In genomic region chr1:241849345-241849695, GRCh38 we compare ENCODE assay signal across 11 cellular contexts. TPM values are rescaled to one million over a fixed set of nuclear protein-coding genes. Genes with fewer than 3 reads are reported as not detected.
DNase-seq lines count a peak whose midpoint lies in the region; ATAC-seq, FAIRE-seq and TF ChIP-seq lines count a peak whose summit lies in the region.
"Had no signal": no experiment of that assay in that cellular context is flagged by ENCODE, and none has a peak within 500 bp of the region (broad histone marks: within the 10 kb centered on the region; RNA-seq: fewer than 3 reads in every experiment).

No MANE protein-coding gene starts in this region.

- H3K36me3 Mint-ChIP-seq in T-helper 2 cell treated with Interferon-gamma antibody and Interleukin-4, amounts not matched to agents 5 μg/mL and 100 μg/mL, for 36 hours (ENCODE audit: low read depth): peaks cover 29% of the 10 kb centered on the region

- H3K79me2 ChIP-seq in K562 (ENCODE audit: control insufficient read depth, insufficient read depth, low read length) (peaks cover 53% of the 10 kb centered on the region), osteoblast (ENCODE audit: insufficient read depth, low read length) (peaks cover 17% of the 10 kb centered on the region)

- intact Hi-C loops in K562 (cut with micrococcal nuclease): loop anchor here (5.0 kb wide), 1 partner anchor 332 kb away; the partner anchor contains the start of gene FH

- 30% methylated on average over 6 of the region's 6 CpGs for WGBS in K562 (ENCODE audit: insufficient coverage, low coverage, missing lambda C conversion rate)

- no peak for TF ChIP-seq EP300 in K562 (IDR thresholded peaks at IDR 0.05; ENCODE audit: low read length)

- H3K4me1 Mint-ChIP-seq in T-helper 2 cell treated with Interferon-gamma antibody and Interleukin-4, amounts not matched to agents 5 μg/mL and 100 μg/mL, for 36 hours (ENCODE audit: low read depth): peaks cover 27% of the 10 kb centered on the region

- H3K4me1 ChIP-seq in K562 (replicated peaks in 1 of 2; ENCODE audit: control insufficient read depth in 2 of 2, insufficient read depth in 2 of 2, low read length in 2 of 2) (peaks cover 8 to 18% of the 10 kb centered on the region in 2 experiments; a peak in 3 of 5 replicates), osteoblast (ENCODE audit: insufficient read depth, low read length) (peaks cover 17% of the 10 kb centered on the region)

- H2AFZ ChIP-seq in K562 (ENCODE audit: low read depth, low read length): no peak overlapping the region
- peak overlapping the region; percentile 93 for H2AFZ ChIP-seq in osteoblast (ENCODE audit: low read length)

- no peaks in the 10 kb centered on the region for H3K9me3 ChIP-seq in K562 (replicated peaks; ENCODE audit: control insufficient read depth, insufficient read depth, low read depth, low read length)
- H3K9me3 ChIP-seq in osteoblast (ENCODE audit: low read depth, low read length): no peaks in the 10 kb centered on the region
- H3K9me3 ChIP-seq: left lung had no signal

- ATAC-seq in K562: no peak
- no peak for ATAC-seq in HG02884 (IDR thresholded peaks at IDR 0.05; ENCODE audit: unreplicated experiment)
- ATAC-seq in HG02642 (IDR thresholded peaks at IDR 0.05; ENCODE audit: poor library complexity, unreplicated experiment): no peak
- ATAC-seq: left lung had no signal

- no peak for TF ChIP-seq POLR2A in K562 (conservative IDR thresholded peaks at IDR 0.05)

- no peak for TF ChIP-seq RAD21 in K562 (CRISPR knock-in tag; conservative IDR thresholded peaks at IDR 0.05 in 1 of 2, IDR thresholded peaks at IDR 0.05 in 1 of 2)

- peak overlapping the region; percentile 95 for H3K4me3 Mint-ChIP-seq in T-helper 2 cell treated with Interferon-gamma antibody and Interleukin-4, amounts not matched to agents 5 μg/mL and 100 μg/mL, for 36 hours
- H3K4me3 Mint-ChIP-seq: dendritic cell treated with granulocyte-macrophage colony-stimulating factor and Interleukin-4, amounts not matched to agents 40 ng/mL and 50 ng/mL, for 4 days had no signal

- no peaks in the 10 kb centered on the region for H3K9me1 ChIP-seq in K562 (ENCODE audit: control insufficient read depth, insufficient read depth, low read length)

- H3K36me3 ChIP-seq in K562 (ENCODE audit: control insufficient read depth, insufficient read depth, low read length): peaks cover 53% of the 10 kb centered on the region
- peaks cover 6% of the 10 kb centered on the region for H3K36me3 ChIP-seq in osteoblast (ENCODE audit: insufficient read depth, low read length)
- H3K36me3 ChIP-seq: left lung had no signal

- BruUV-seq in K562 (replicated peaks; lab: Mats Ljungman, UMichigan): no TSS peak

- H4K20me1 ChIP-seq in K562 (replicated peaks; ENCODE audit: control insufficient read depth, insufficient read depth, low read length): peaks cover 5% of the 10 kb centered on the region; the same call in 1 of the 2 replicates
- H4K20me1 ChIP-seq in osteoblast (ENCODE audit: insufficient read depth, low read length): no peaks in the 10 kb centered on the region

- no peaks in the 10 kb centered on the region for H3K27me3 Mint-ChIP-seq in T-helper 2 cell treated with Interferon-gamma antibody and Interleukin-4, amounts not matched to agents 5 μg/mL and 100 μg/mL, for 36 hours (ENCODE audit: low read depth)
- H3K27me3 Mint-ChIP-seq: dendritic cell treated with granulocyte-macrophage colony-stimulating factor and Interleukin-4, amounts not matched to agents 40 ng/mL and 50 ng/mL, for 4 days had no signal

- H3K27me3 ChIP-seq in K562 (ENCODE audit: control insufficient read depth in 2 of 2, insufficient read depth in 2 of 2, low read length in 2 of 2) (no peaks in the 10 kb centered on the region), osteoblast (ENCODE audit: insufficient read depth, low read length) (no peaks in the 10 kb centered on the region)
- H3K27me3 ChIP-seq: left lung had no signal

- no peak for DNase-seq in T-helper 2 cell treated with Interferon-gamma antibody and Interleukin-4, amounts not matched to agents 5 μg/mL and 100 μg/mL, for 36 hours (ENCODE audit: low spot score)
- DNase-seq in T-helper 2 cell (no peak), NAMALWA (ENCODE audit: low spot score) (peak; percentile 60), K562 (ENCODE audit: extremely low read depth in 1 of 4, low spot score in 3 of 4) (no peak), osteoblast (ENCODE audit: insufficient read length, low spot score, missing footprints) (no peak), LoVo (ENCODE audit: low spot score) (no peak)
- DNase-seq: left lung, NCI-H187 had no signal

- H3K9ac ChIP-seq in K562 (ENCODE audit: insufficient read depth in 1 of 2, low read depth in 2 of 2, low read length in 2 of 2): peak overlapping the region; percentile 96 to 100; a peak in 3 of 4 replicates

- no peak for FAIRE-seq in K562 (lab: Jason Lieb, UNC)

- H3K4me2 ChIP-seq in K562 (ENCODE audit: insufficient read depth, low read length) (peak overlapping the region; percentile 94), osteoblast (ENCODE audit: insufficient read depth, low read length) (peak overlapping the region; percentile 97)

- POLR2A ChIA-PET in K562 (lab: Yijun Ruan, JAX): interaction anchor here (1.0 to 2.1 kb wide), 4 partner anchors 8 to 68 kb away, joined by 3 to 6 read pairs (median 4); no protein-coding TSS in a partner anchor

- peak overlapping the region; percentile 98 for H3K27ac Mint-ChIP-seq in T-helper 2 cell treated with Interferon-gamma antibody and Interleukin-4, amounts not matched to agents 5 μg/mL and 100 μg/mL, for 36 hours
- H3K27ac Mint-ChIP-seq: dendritic cell treated with granulocyte-macrophage colony-stimulating factor and Interleukin-4, amounts not matched to agents 40 ng/mL and 50 ng/mL, for 4 days had no signal

- CTCF ChIA-PET in K562 (lab: Yijun Ruan, JAX; ENCODE audit: low intra/inter-chr PET ratio): no interaction called here

- H3K9me3 Mint-ChIP-seq in T-helper 2 cell treated with Interferon-gamma antibody and Interleukin-4, amounts not matched to agents 5 μg/mL and 100 μg/mL, for 36 hours: no peaks in the 10 kb centered on the region
- H3K9me3 Mint-ChIP-seq: dendritic cell treated with granulocyte-macrophage colony-stimulating factor and Interleukin-4, amounts not matched to agents 40 ng/mL and 50 ng/mL, for 4 days had no signal

- H3K4me3 ChIP-seq in K562: peak overlapping the region; percentile 66
- peak overlapping the region; percentile 91 for H3K4me3 ChIP-seq in osteoblast (ENCODE audit: insufficient read depth, low read length)

- TF ChIP-seq CTCF in K562 (IDR thresholded peaks at IDR 0.05 in 2 of 3, conservative IDR thresholded peaks at IDR 0.05 in 1 of 3; ENCODE audit: insufficient read depth in 2 of 3, low read depth in 1 of 3, low read length in 3 of 3) (peak in 1 of 3 experiments; percentile 6; a peak in 2 of 6 replicates), osteoblast (IDR thresholded peaks at IDR 0.05; ENCODE audit: extremely low read depth, low read depth, low read length) (no peak)

- in situ Hi-C loops in K562 (cut with MboI): no loop called here

- H3K27ac ChIP-seq in K562 (ENCODE audit: extremely low read depth, low read depth, low read length) (peak overlapping the region; percentile 87), osteoblast (ENCODE audit: low read depth, low read length) (no peak overlapping the region)
- H3K27ac ChIP-seq: left lung had no signal

TF ChIP-seq in K562, 482 proteins besides CTCF, POLR2A, EP300 and RAD21 (continues in another document):
- no peak for TF ChIP-seq SP1 (CRISPR knock-in tag; IDR thresholded peaks at IDR 0.05)
- no peak for TF ChIP-seq HNRNPL (IDR thresholded peaks at IDR 0.05; ENCODE audit: low read depth, low read length)
- TF ChIP-seq TRIM24 (IDR thresholded peaks at IDR 0.05): no peak
- TF ChIP-seq JUND (IDR thresholded peaks at IDR 0.05; ENCODE audit: borderline replicate concordance, low read depth, low read length): no peak
- TF ChIP-seq JUND (tag; IDR thresholded peaks at IDR 0.05; ENCODE audit: borderline replicate concordance, low read depth, low read length): no peak
- TF ChIP-seq KAT2B (IDR thresholded peaks at IDR 0.05; ENCODE audit: low read depth, low read length): no peak
- TF ChIP-seq ZBTB5 (IDR thresholded peaks at IDR 0.05): no peak
- no peak for TF ChIP-seq NR2F6 (CRISPR knock-in tag; IDR thresholded peaks at IDR 0.05)

RNA-seq across cellular contexts. Expression of gene EXO1, which starts 1.3 kb away (rescaled TPM):
- total RNA-seq in K562 (2011; cell fraction: chromatin; rRNA removed; ENCODE audit: low replicate concordance): 64.7 and 140 TPM in 2 replicates
- total RNA-seq in K562 (2011; cell fraction: nucleolus; rRNA removed): 34.7 and 43.2 TPM in 2 replicates
- 35.2 and 47.5 TPM in 2 replicates for total RNA-seq in K562 (2011; cell fraction: nucleoplasm; rRNA removed)
- total RNA-seq in K562 (2014; rRNA removed): 79.6 and 95.1 TPM in 2 replicates
- 125 and 135 TPM in 2 replicates for total RNA-seq in K562 (2014; rRNA removed; fragmentation: Illumina TruSeq; extraction: Trizol)
- total RNA-seq in K562 (2015; rRNA removed; fragmentation: Illumina TruSeq; extraction: Trizol): 101 and 108 TPM in 2 replicates
- 101 and 107 TPM in 2 replicates for total RNA-seq in K562 (2021)
- polyA plus RNA-seq in K562 (2011; rRNA removed): 54.6 and 65.9 TPM in 2 replicates
- 17.0 and 30.4 TPM in 2 replicates for polyA plus RNA-seq in K562 (2011; cell fraction: cytosol; rRNA removed)
- polyA plus RNA-seq in K562 (2011; cell fraction: nucleus; rRNA removed): 31.9 and 42.5 TPM in 2 replicates
- polyA plus RNA-seq in K562 (2012): 36.8 and 61.1 TPM in 2 replicates
- 105 and 116 TPM in 2 replicates for polyA plus RNA-seq in K562 (2014; fragmentation: Illumina TruSeq; extraction: Trizol)
- polyA plus RNA-seq in K562 (2014; fragmentation: Nextera tagmentation; extraction: Ambion mirVana): 10 to 100 TPM; 36.0 to 83.9 TPM
- 69.5 and 71.9 TPM in 2 replicates for polyA plus RNA-seq in K562 (2014; rRNA removed)
- polyA minus RNA-seq in K562 (2011; rRNA and poly(A)+ RNA removed): 154 and 157 TPM in 2 replicates
- polyA minus RNA-seq in K562 (2011; cell fraction: cytosol; rRNA and poly(A)+ RNA removed): 48.3 and 58.5 TPM in 2 replicates
- polyA minus RNA-seq in K562 (2011; cell fraction: nucleus; rRNA and poly(A)+ RNA removed): 39.0 and 66.5 TPM in 2 replicates
- total RNA-seq in osteoblast: 1.8 and 6.2 TPM in 2 replicates
